2 cellular contexts compared by ENCODE assay signal in genomic region chr11:128908391-128909246, GRCh38.
TF ChIP-seq lines count a peak whose summit lies in the region.

No MANE protein-coding gene starts in this region.

TF ChIP-seq in endothelial cell of umbilical vein, 7 proteins besides CTCF, POLR2A, EP300 and RAD21 (continued from another document):
- TF ChIP-seq MAX (IDR thresholded peaks at IDR 0.05; ENCODE audit: insufficient read depth, insufficient read length) (no peak), FOS (IDR thresholded peaks at IDR 0.05; ENCODE audit: borderline replicate concordance, insufficient read depth, low read length) (peak; percentile 73), POLR2AphosphoS5 (IDR thresholded peaks at IDR 0.05; ENCODE audit: insufficient read depth, low read depth, low read length) (peak; percentile 47), JUN (IDR thresholded peaks at IDR 0.05; ENCODE audit: borderline replicate concordance, insufficient read depth, insufficient read length, low read depth) (peak; percentile 79), EZH2 (IDR thresholded peaks at IDR 0.05; ENCODE audit: borderline replicate concordance, low read depth, low read length, severe bottlenecking) (no peak)
TF ChIP-seq in endothelial cell of umbilical vein: peak in this region for 4.

TF ChIP-seq in WTC11, 78 proteins besides CTCF, POLR2A, EP300 and RAD21 (continued from another document):
- no peak for TF ChIP-seq AFF4 (CRISPR knock-in tag; IDR thresholded peaks at IDR 0.05; ENCODE audit: borderline replicate concordance)
- no peak for TF ChIP-seq NR2C2 (CRISPR knock-in tag; IDR thresholded peaks at IDR 0.05)
- TF ChIP-seq IRF2 (CRISPR knock-in tag; IDR thresholded peaks at IDR 0.05; ENCODE audit: borderline replicate concordance, low read depth) = no peak
- TF ChIP-seq MLX (CRISPR knock-in tag; IDR thresholded peaks at IDR 0.05) = no peak
- no peak for TF ChIP-seq ZNF121 (CRISPR knock-in tag; IDR thresholded peaks at IDR 0.05)
- no peak for TF ChIP-seq ZMAT4 (CRISPR knock-in tag; IDR thresholded peaks at IDR 0.05)
- no peak for TF ChIP-seq ZNF532 (CRISPR knock-in tag; IDR thresholded peaks at IDR 0.05; ENCODE audit: borderline replicate concordance)
- no peak for TF ChIP-seq TCF7 (CRISPR knock-in tag; IDR thresholded peaks at IDR 0.05; ENCODE audit: low read depth)
- TF ChIP-seq ZNF671 (CRISPR knock-in tag; IDR thresholded peaks at IDR 0.05) = no peak
- no peak for TF ChIP-seq NR1H2 (CRISPR knock-in tag; IDR thresholded peaks at IDR 0.05)
- no peak for TF ChIP-seq ATF6 (CRISPR knock-in tag; IDR thresholded peaks at IDR 0.05)
- TF ChIP-seq MXD4 (CRISPR knock-in tag; IDR thresholded peaks at IDR 0.05; ENCODE audit: borderline replicate concordance) = no peak
- no peak for TF ChIP-seq ATF1 (CRISPR knock-in tag; IDR thresholded peaks at IDR 0.05)
- TF ChIP-seq FOXP4 (CRISPR knock-in tag; IDR thresholded peaks at IDR 0.05) = no peak
- TF ChIP-seq KAT7 (CRISPR knock-in tag; IDR thresholded peaks at IDR 0.05; ENCODE audit: borderline replicate concordance) = no peak
- TF ChIP-seq ZNF512 (CRISPR knock-in tag; IDR thresholded peaks at IDR 0.05; ENCODE audit: borderline replicate concordance) = no peak
- no peak for TF ChIP-seq ZNF263 (CRISPR knock-in tag; IDR thresholded peaks at IDR 0.05; ENCODE audit: low read depth)
